ENCODE assay signal across 16 cellular contexts in genomic region chr21:40051801-40052200, GRCh38.
"Had no signal": no experiment of that assay in that cellular context is flagged by ENCODE, and none has a peak within 500 bp of the region (broad histone marks: within the 10 kb centered on the region; RNA-seq: fewer than 3 reads in every experiment).

No MANE protein-coding gene starts in this region.

- H3K4me3 ChIP-seq: hepatocyte, left ventricle myocardium inferior, pancreas, upper lobe of left lung had no signal

- H3K9me3 ChIP-seq: left ventricle myocardium inferior, pancreas, upper lobe of left lung had no signal

- H3K27ac ChIP-seq: brain microvascular endothelial cell, hepatocyte, left ventricle myocardium inferior, pancreas, upper lobe of left lung had no signal

- H3K4me1 ChIP-seq: pancreas had no signal

- H3K27me3 ChIP-seq: brain microvascular endothelial cell, hepatocyte, upper lobe of left lung had no signal

- ATAC-seq: activated naive CD4-positive, alpha-beta T cell treated with anti-CD3 and anti-CD28 coated beads, Interleukin-2, amount 50 U/mL, for 72 hours; activated T-cell treated with anti-CD3 and anti-CD28 coated beads, Interleukin-2, amount 50 U/mL, for 72 hours; naive thymus-derived CD8-positive, alpha-beta T cell; pancreas; stimulated activated memory B cell treated with anti-CD40 and anti-IgM and Interleukin-4, amounts not matched to agents 10 μg/mL and 1 μg/mL and 100 μg/mL, for 72 hours had no signal

- DNase-seq: activated CD4-positive, alpha-beta T cell treated with anti-CD3 and anti-CD28 coated beads, Interleukin-2, amount 10 ng/mL, durations not matched to agents 7 days and 5 days; activated CD8-positive, alpha-beta memory T cell treated with anti-CD3 and anti-CD28 coated beads, Interleukin-2, amount 50 U/mL, for 48 hours; activated gamma-delta T cell; activated T-cell treated with anti-CD3 and anti-CD28 coated beads, Interleukin-2, amount 50 U/mL, for 72 hours; brain microvascular endothelial cell; islet precursor cell; left ventricle myocardium inferior; naive thymus-derived CD8-positive, alpha-beta T cell; pancreas; retina; stimulated activated CD4-positive, alpha-beta T cell treated with anti-CD3 and anti-CD28 coated beads, Interleukin-2, amount 100 ng/mL, for 48 hours; SW 1271; upper lobe of left lung had no signal

- H3K36me3 ChIP-seq: brain microvascular endothelial cell, left ventricle myocardium inferior, pancreas, upper lobe of left lung had no signal
